32 cellular contexts compared by ENCODE assay signal in the genomic region with DNA sequence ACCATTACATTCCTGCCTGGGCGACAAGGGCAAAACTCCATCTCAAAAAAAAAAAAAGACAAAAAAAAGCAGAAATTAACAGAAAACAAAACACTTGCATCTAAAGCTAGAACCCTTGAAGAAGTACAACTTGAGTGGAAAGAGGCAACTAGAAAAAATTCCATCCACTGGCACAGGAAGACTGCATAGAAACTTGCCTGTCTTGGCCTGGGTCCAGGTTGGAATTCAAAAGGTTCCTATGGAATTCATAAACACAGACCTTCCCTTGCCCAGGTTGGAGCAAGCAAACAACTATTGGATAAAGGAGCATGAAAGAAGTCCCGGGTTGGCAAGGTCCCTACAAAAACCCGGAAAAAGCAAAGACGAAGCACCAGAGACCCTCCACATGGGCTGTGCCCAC.
"Had no signal": no experiment of that assay in that cellular context is flagged by ENCODE, and none has a peak within 500 bp of the region (broad histone marks: within the 10 kb centered on the region; RNA-seq: fewer than 3 reads in every experiment).

No MANE protein-coding gene starts in this region.

- H3K4me3 ChIP-seq: ascending aorta, breast epithelium, cardiac muscle cell, colonic mucosa, dorsolateral prefrontal cortex, heart left ventricle had no signal

- FAIRE-seq: frontal cortex had no signal

- H3K27ac ChIP-seq: ascending aorta, breast epithelium, cardiac muscle cell, colonic mucosa, dorsolateral prefrontal cortex, epithelial cell of prostate, heart left ventricle had no signal

- H3K9me3 ChIP-seq: ascending aorta, breast epithelium, colonic mucosa, heart left ventricle had no signal

- H3K36me3 ChIP-seq: ascending aorta, breast epithelium, cardiac muscle cell, colonic mucosa, heart left ventricle had no signal

- H3K27me3 Mint-ChIP-seq: activated naive CD8-positive, alpha-beta T cell treated with anti-CD3 and anti-CD28 coated beads, Interleukin-2, amount 10 ng/mL, durations not matched to agents 7 days and 5 days had no signal

- H3K4me3 Mint-ChIP-seq: activated CD4-positive, alpha-beta memory T cell treated with anti-CD3 and anti-CD28 coated beads, Interleukin-2, amount 10 ng/mL, durations not matched to agents 7 days and 5 days; activated CD4-positive, alpha-beta T cell treated with anti-CD3 and anti-CD28 coated beads, Interleukin-2, amount 10 ng/mL, durations not matched to agents 7 days and 5 days; activated naive CD4-positive, alpha-beta T cell treated with anti-CD3 and anti-CD28 coated beads, Interleukin-2, amount 10 ng/mL, durations not matched to agents 7 days and 5 days; activated naive CD8-positive, alpha-beta T cell treated with anti-CD3 and anti-CD28 coated beads, Interleukin-2, amount 10 ng/mL, durations not matched to agents 7 days and 5 days; activated T-cell treated with anti-CD3 and anti-CD28 coated beads, Interleukin-2, amount 50 U/mL, for 24 hours; activated T-cell treated with anti-CD3 and anti-CD28 coated beads, Interleukin-2, amount 50 U/mL, for 72 hours; brain; endodermal cell had no signal

- DNase-seq: activated CD4-positive, alpha-beta memory T cell treated with anti-CD3 and anti-CD28 coated beads, Interleukin-2, amount 10 ng/mL, durations not matched to agents 7 days and 5 days; activated CD4-positive, alpha-beta T cell treated with anti-CD3 and anti-CD28 coated beads for 4 hours; activated CD4-positive, alpha-beta T cell treated with anti-CD3 and anti-CD28 coated beads, Interleukin-2, amount 10 ng/mL, durations not matched to agents 7 days and 5 days; activated CD4-positive, alpha-beta T cell treated with anti-CD3 and anti-CD28 coated beads, Interleukin-2, amount 50 U/mL, for 4 hours; activated CD4-positive, CD25-positive, alpha-beta regulatory T cell; activated CD4-positive, CD25-positive, alpha-beta regulatory T cell treated with anti-CD3 and anti-CD28 coated beads, Interleukin-2, amount 50 U/mL, for 72 hours; activated CD8-positive, alpha-beta memory T cell treated with anti-CD3 and anti-CD28 coated beads, Interleukin-2, amount 50 U/mL, for 48 hours; activated gamma-delta T cell; activated naive CD4-positive, alpha-beta T cell; activated naive CD4-positive, alpha-beta T cell treated with anti-CD3 and anti-CD28 coated beads, Interleukin-2, amount 10 ng/mL, durations not matched to agents 7 days and 5 days; activated naive CD8-positive, alpha-beta T cell treated with anti-CD3 and anti-CD28 coated beads, Interleukin-2, amount 10 ng/mL, durations not matched to agents 7 days and 5 days; activated T-cell treated with anti-CD3 and anti-CD28 coated beads for 4 hours; activated T-cell treated with anti-CD3 and anti-CD28 coated beads, Interleukin-2, amount 50 U/mL, for 24 hours; activated T-cell treated with anti-CD3 and anti-CD28 coated beads, Interleukin-2, amount 50 U/mL, for 72 hours; central memory CD4-positive, alpha-beta T cell; cerebellar nuclear complex; colonic mucosa; dorsolateral prefrontal cortex; effector memory CD4-positive, alpha-beta T cell; endodermal cell; foreskin fibroblast; glutamatergic neuron; heart left ventricle; T-helper 1 cell; T-helper 2 cell had no signal

- H3K4me1 Mint-ChIP-seq: activated CD4-positive, alpha-beta memory T cell treated with anti-CD3 and anti-CD28 coated beads, Interleukin-2, amount 10 ng/mL, durations not matched to agents 7 days and 5 days; activated CD4-positive, alpha-beta T cell treated with anti-CD3 and anti-CD28 coated beads, Interleukin-2, amount 10 ng/mL, durations not matched to agents 7 days and 5 days; activated naive CD4-positive, alpha-beta T cell treated with anti-CD3 and anti-CD28 coated beads, Interleukin-2, amount 10 ng/mL, durations not matched to agents 7 days and 5 days; activated naive CD8-positive, alpha-beta T cell treated with anti-CD3 and anti-CD28 coated beads, Interleukin-2, amount 10 ng/mL, durations not matched to agents 7 days and 5 days; brain had no signal

- H3K27me3 ChIP-seq: ascending aorta, breast epithelium, cardiac muscle cell, colonic mucosa, heart left ventricle had no signal

- H3K9me3 Mint-ChIP-seq: activated CD4-positive, alpha-beta memory T cell treated with anti-CD3 and anti-CD28 coated beads, Interleukin-2, amount 10 ng/mL, durations not matched to agents 7 days and 5 days; activated CD4-positive, alpha-beta T cell treated with anti-CD3 and anti-CD28 coated beads, Interleukin-2, amount 10 ng/mL, durations not matched to agents 7 days and 5 days; activated naive CD4-positive, alpha-beta T cell treated with anti-CD3 and anti-CD28 coated beads, Interleukin-2, amount 10 ng/mL, durations not matched to agents 7 days and 5 days; activated naive CD8-positive, alpha-beta T cell treated with anti-CD3 and anti-CD28 coated beads, Interleukin-2, amount 10 ng/mL, durations not matched to agents 7 days and 5 days; activated T-cell treated with anti-CD3 and anti-CD28 coated beads, Interleukin-2, amount 50 U/mL, for 24 hours; brain had no signal

- H3K36me3 Mint-ChIP-seq: activated naive CD4-positive, alpha-beta T cell treated with anti-CD3 and anti-CD28 coated beads, Interleukin-2, amount 10 ng/mL, durations not matched to agents 7 days and 5 days; activated naive CD8-positive, alpha-beta T cell treated with anti-CD3 and anti-CD28 coated beads, Interleukin-2, amount 10 ng/mL, durations not matched to agents 7 days and 5 days; brain had no signal

- H3K27ac Mint-ChIP-seq: activated CD4-positive, alpha-beta memory T cell treated with anti-CD3 and anti-CD28 coated beads, Interleukin-2, amount 10 ng/mL, durations not matched to agents 7 days and 5 days; activated CD4-positive, alpha-beta T cell treated with anti-CD3 and anti-CD28 coated beads, Interleukin-2, amount 10 ng/mL, durations not matched to agents 7 days and 5 days; activated naive CD4-positive, alpha-beta T cell treated with anti-CD3 and anti-CD28 coated beads, Interleukin-2, amount 10 ng/mL, durations not matched to agents 7 days and 5 days; activated naive CD4-positive, alpha-beta T cell treated with anti-CD3 and anti-CD28 coated beads, Interleukin-2, amount 50 U/mL, for 72 hours; activated naive CD8-positive, alpha-beta T cell treated with anti-CD3 and anti-CD28 coated beads, Interleukin-2, amount 10 ng/mL, durations not matched to agents 7 days and 5 days; activated T-cell treated with anti-CD3 and anti-CD28 coated beads, Interleukin-2, amount 50 U/mL, for 24 hours; activated T-cell treated with anti-CD3 and anti-CD28 coated beads, Interleukin-2, amount 50 U/mL, for 72 hours; brain had no signal

- ATAC-seq: activated naive CD4-positive, alpha-beta T cell treated with anti-CD3 and anti-CD28 coated beads, Interleukin-2, amount 50 U/mL, for 72 hours; heart left ventricle had no signal

- H3K4me1 ChIP-seq: ascending aorta, breast epithelium, colonic mucosa had no signal
